23 cellular contexts compared by ENCODE assay signal in genomic region chr18:76997951-76998808, GRCh38.
"Had no signal": no experiment of that assay in that cellular context is flagged by ENCODE, and none has a peak within 500 bp of the region (broad histone marks: within the 10 kb centered on the region; RNA-seq: fewer than 3 reads in every experiment).

No MANE protein-coding gene starts in this region.

- H3K36me3 Mint-ChIP-seq: mesothelial cell of epicardium; naive thymus-derived CD8-positive, alpha-beta T cell; WTC11 had no signal

- H3K4me3 ChIP-seq: body of pancreas, cardiac muscle cell, esophagus muscularis mucosa, heart right ventricle, left lung, pancreas, psoas muscle, right atrium auricular region, spleen had no signal

- H3K27me3 ChIP-seq: body of pancreas, cardiac muscle cell, esophagus muscularis mucosa, heart right ventricle, left lung, pancreas, right atrium auricular region, spleen had no signal

- ATAC-seq: activated naive CD8-positive, alpha-beta T cell treated with anti-CD3 and anti-CD28 coated beads, Interleukin-2, amount 50 U/mL, for 24 hours; activated T-cell treated with anti-CD3 and anti-CD28 coated beads, Interleukin-2, amount 50 U/mL, for 72 hours; body of pancreas; effector memory CD8-positive, alpha-beta T cell; left lung; naive thymus-derived CD8-positive, alpha-beta T cell; pancreas; psoas muscle; stimulated activated naive CD8-positive, alpha-beta T cell treated with anti-CD3 and anti-CD28 coated beads, Interleukin-15, Interleukin-2, amounts not matched to agents 100 U/mL and 50 U/mL, for 24 hours; WTC11 had no signal

- H3K27ac ChIP-seq: body of pancreas, cardiac muscle cell, esophagus muscularis mucosa, heart right ventricle, left lung, pancreas, psoas muscle, right atrium auricular region, spleen had no signal

- H3K27me3 Mint-ChIP-seq: activated naive CD8-positive, alpha-beta T cell treated with anti-CD3 and anti-CD28 coated beads, Interleukin-2, amount 50 U/mL, for 24 hours; effector memory CD8-positive, alpha-beta T cell had no signal

- H3K36me3 ChIP-seq: cardiac muscle cell, esophagus muscularis mucosa, heart right ventricle, left lung, pancreas, right atrium auricular region, spleen had no signal

- H3K4me1 ChIP-seq: pancreas had no signal

- H3K9me3 Mint-ChIP-seq: activated naive CD4-positive, alpha-beta T cell treated with anti-CD3 and anti-CD28 coated beads for 36 hours; activated naive CD8-positive, alpha-beta T cell treated with anti-CD3 and anti-CD28 coated beads, Interleukin-2, amount 50 U/mL, for 24 hours; activated T-cell treated with anti-CD3 and anti-CD28 coated beads, Interleukin-2, amount 50 U/mL, for 72 hours; effector memory CD8-positive, alpha-beta T cell; mesothelial cell of epicardium; naive thymus-derived CD8-positive, alpha-beta T cell; T-helper 1 cell treated with Interleukin-12 subunit alpha and Interleukin-12 subunit beta and Interleukin-4 antibody, amounts not matched to agents 30 μg/mL and 1 μg/mL, for 36 hours; WTC11 had no signal

- H3K4me3 Mint-ChIP-seq: activated naive CD4-positive, alpha-beta T cell treated with anti-CD3 and anti-CD28 coated beads for 36 hours; activated naive CD8-positive, alpha-beta T cell treated with anti-CD3 and anti-CD28 coated beads, Interleukin-2, amount 50 U/mL, for 24 hours; activated T-cell treated with anti-CD3 and anti-CD28 coated beads, Interleukin-2, amount 50 U/mL, for 72 hours; effector memory CD8-positive, alpha-beta T cell; mesothelial cell of epicardium; naive thymus-derived CD8-positive, alpha-beta T cell; T-helper 1 cell treated with Interleukin-12 subunit alpha and Interleukin-12 subunit beta and Interleukin-4 antibody, amounts not matched to agents 30 μg/mL and 1 μg/mL, for 36 hours; WTC11 had no signal

- H3K27ac Mint-ChIP-seq: activated naive CD4-positive, alpha-beta T cell treated with anti-CD3 and anti-CD28 coated beads for 36 hours; activated naive CD8-positive, alpha-beta T cell treated with anti-CD3 and anti-CD28 coated beads, Interleukin-2, amount 50 U/mL, for 24 hours; activated T-cell treated with anti-CD3 and anti-CD28 coated beads, Interleukin-2, amount 50 U/mL, for 72 hours; effector memory CD8-positive, alpha-beta T cell; mesothelial cell of epicardium; T-helper 1 cell treated with Interleukin-12 subunit alpha and Interleukin-12 subunit beta and Interleukin-4 antibody, amounts not matched to agents 30 μg/mL and 1 μg/mL, for 36 hours; WTC11 had no signal

- DNase-seq: activated effector memory CD4-positive, alpha-beta T cell treated with Interleukin-2 at 50 U/mL for 16 hours; activated naive CD4-positive, alpha-beta T cell treated with anti-CD3 and anti-CD28 coated beads for 36 hours; activated naive CD8-positive, alpha-beta T cell treated with anti-CD3 and anti-CD28 coated beads, Interleukin-2, amount 50 U/mL, for 24 hours; activated T-cell treated with anti-CD3 and anti-CD28 coated beads, Interleukin-2, amount 50 U/mL, for 72 hours; body of pancreas; dermis blood vessel endothelial cell; effector memory CD8-positive, alpha-beta T cell; heart right ventricle; kidney; naive thymus-derived CD8-positive, alpha-beta T cell; psoas muscle; stimulated activated CD4-positive, alpha-beta T cell treated with anti-CD3 and anti-CD28 coated beads, Interleukin-4, amount 100 ng/mL, for 1 hour; stimulated activated naive CD8-positive, alpha-beta T cell treated with anti-CD3 and anti-CD28 coated beads, Interleukin-15, Interleukin-2, amounts not matched to agents 100 U/mL and 50 U/mL, for 24 hours; T1000 had no signal
